ENCODE assay signal across 16 cellular contexts in the genomic region with DNA sequence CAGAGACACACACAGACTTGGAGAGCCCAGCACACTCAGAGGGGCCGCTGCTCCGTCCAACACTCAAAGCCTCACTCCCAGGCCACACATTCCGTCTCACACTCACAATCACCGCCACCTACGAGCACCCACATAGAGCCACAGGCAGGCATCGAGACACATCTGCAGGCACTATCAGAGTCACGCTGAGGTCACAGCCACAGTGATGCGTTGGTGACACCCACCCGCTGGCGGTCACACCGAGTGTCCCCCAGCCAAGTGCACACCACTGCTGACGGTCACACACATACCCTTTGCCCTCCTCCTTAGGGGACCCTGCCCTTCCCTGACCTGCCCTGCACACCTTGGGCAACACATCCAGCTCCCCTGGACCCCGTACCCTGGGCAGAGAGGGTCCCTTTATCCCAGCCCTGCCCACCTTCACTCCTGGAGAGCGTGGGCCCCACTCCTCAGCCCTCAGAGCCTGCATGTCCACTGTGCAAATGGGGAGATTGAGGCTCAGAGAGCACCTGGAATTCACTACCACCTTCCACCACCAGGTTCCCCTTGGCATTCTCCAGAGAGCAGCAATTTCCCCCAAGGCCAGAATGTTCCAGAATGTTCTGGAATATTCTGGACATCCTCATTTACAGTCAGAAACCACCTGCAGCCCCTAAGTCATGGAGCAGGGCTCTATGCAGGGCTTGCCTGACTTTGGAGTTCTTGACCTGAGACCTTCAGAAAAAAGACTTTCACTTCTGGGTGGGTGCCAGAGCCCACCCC. TPM values are rescaled to one million over a fixed set of nuclear protein-coding genes. Genes with fewer than 3 reads are reported as not detected.
DNase-seq lines count a peak whose midpoint lies in the region; ATAC-seq and TF ChIP-seq lines count a peak whose summit lies in the region.
"Had no signal": no experiment of that assay in that cellular context is flagged by ENCODE, and none has a peak within 500 bp of the region (broad histone marks: within the 10 kb centered on the region; RNA-seq: fewer than 3 reads in every experiment).

No MANE protein-coding gene starts in this region.

- H3K9me3 Mint-ChIP-seq in GM23338 = peaks cover 3% of the 10 kb centered on the region; the same call in 1 of the 3 replicates
- no peaks in the 10 kb centered on the region for H3K9me3 Mint-ChIP-seq in naive thymus-derived CD4-positive, alpha-beta T cell
- H3K9me3 Mint-ChIP-seq in activated naive CD4-positive, alpha-beta T cell treated with anti-CD3 and anti-CD28 coated beads, Interleukin-2, amount 50 U/mL, for 72 hours = no peaks in the 10 kb centered on the region
- H3K9me3 Mint-ChIP-seq in stimulated activated naive CD8-positive, alpha-beta T cell treated with anti-CD3 and anti-CD28 coated beads, Interleukin-15, amount 100 ng/mL, for 72 hours = no peaks in the 10 kb centered on the region
- H3K9me3 Mint-ChIP-seq: activated CD4-positive, alpha-beta memory T cell treated with anti-CD3 and anti-CD28 coated beads, Interleukin-2, amount 10 ng/mL, durations not matched to agents 7 days and 5 days; CD4-positive, alpha-beta memory T cell had no signal

- H3K4me1 ChIP-seq in GM23338 (ENCODE audit: insufficient read depth) (no peaks in the 10 kb centered on the region), tibial nerve (no peaks in the 10 kb centered on the region)
- H3K4me1 ChIP-seq in naive thymus-derived CD4-positive, alpha-beta T cell (ENCODE audit: control insufficient read depth in 2 of 2, insufficient read depth in 2 of 2, low read length in 2 of 2) = no peaks in the 10 kb centered on the region

- peak; percentile 28 for DNase-seq in GM23338 (ENCODE audit: low spot score)
- DNase-seq in astrocyte of the cerebellum (ENCODE audit: low read depth) = no peak
- DNase-seq in naive thymus-derived CD4-positive, alpha-beta T cell = no peak
- DNase-seq in activated naive CD4-positive, alpha-beta T cell treated with anti-CD3 and anti-CD28 coated beads, Interleukin-2, amount 50 U/mL, for 72 hours (ENCODE audit: low spot score in 2 of 2) = no peak
- no peak for DNase-seq in tibial nerve (ENCODE audit: low spot score in 2 of 2)
- DNase-seq in stimulated activated naive CD8-positive, alpha-beta T cell treated with anti-CD3 and anti-CD28 coated beads, Interleukin-15, amount 100 ng/mL, for 72 hours = no peak
- DNase-seq: activated CD4-positive, alpha-beta memory T cell treated with anti-CD3 and anti-CD28 coated beads, Interleukin-2, amount 10 ng/mL, durations not matched to agents 7 days and 5 days; activated naive CD4-positive, alpha-beta T cell treated with anti-CD3 and anti-CD28 coated beads, Interleukin-2, amount 50 U/mL, for 16 hours; CD4-positive, alpha-beta memory T cell; cortex of kidney; foreskin fibroblast; left cardiac atrium; NCI-H1092; NCI-H446; T-helper 2 cell had no signal

- no peaks in the 10 kb centered on the region for H3K9me2 ChIP-seq in GM23338 (ENCODE audit: insufficient read depth)

- POLR2A ChIA-PET in naive thymus-derived CD4-positive, alpha-beta T cell (lab: Charles Lee) = no interaction called here

- H3K27ac ChIP-seq in GM23338 (ENCODE audit: low read depth) (no peak overlapping the region), tibial nerve (no peak overlapping the region)
- H3K27ac ChIP-seq in naive thymus-derived CD4-positive, alpha-beta T cell (ENCODE audit: low read depth, low read length) = no peak overlapping the region
- H3K27ac ChIP-seq: neutrophil had no signal

- no peak overlapping the region for H3K4me2 ChIP-seq in GM23338

- H3K36me3 Mint-ChIP-seq in GM23338 (ENCODE audit: low read depth) = no peaks in the 10 kb centered on the region; the same call in 2 of the 3 replicates
- no peaks in the 10 kb centered on the region for H3K36me3 Mint-ChIP-seq in naive thymus-derived CD4-positive, alpha-beta T cell
- no peaks in the 10 kb centered on the region for H3K36me3 Mint-ChIP-seq in activated naive CD4-positive, alpha-beta T cell treated with anti-CD3 and anti-CD28 coated beads, Interleukin-2, amount 50 U/mL, for 72 hours
- H3K36me3 Mint-ChIP-seq: CD4-positive, alpha-beta memory T cell had no signal

- H2AFZ ChIP-seq in GM23338 = no peak overlapping the region

- peaks cover 13% of the 10 kb centered on the region for H3K27me3 Mint-ChIP-seq in GM23338 (ENCODE audit: insufficient read depth, low read depth, poor library complexity)
- peaks cover 0 to 6% (median 0%) of the 10 kb centered on the region in 5 donors for H3K27me3 Mint-ChIP-seq in naive thymus-derived CD4-positive, alpha-beta T cell
- peaks cover 9% of the 10 kb centered on the region for H3K27me3 Mint-ChIP-seq in stimulated activated naive CD8-positive, alpha-beta T cell treated with anti-CD3 and anti-CD28 coated beads, Interleukin-15, amount 100 ng/mL, for 72 hours
- H3K27me3 Mint-ChIP-seq: activated CD4-positive, alpha-beta memory T cell treated with anti-CD3 and anti-CD28 coated beads, Interleukin-2, amount 10 ng/mL, durations not matched to agents 7 days and 5 days had no signal

- no peak overlapping the region for H3K4me3 ChIP-seq in GM23338
- no peak overlapping the region for H3K4me3 ChIP-seq in astrocyte of the cerebellum (ENCODE audit: low read depth, low read length)
- H3K4me3 ChIP-seq in naive thymus-derived CD4-positive, alpha-beta T cell (ENCODE audit: low read length) = no peak overlapping the region
- no peak overlapping the region for H3K4me3 ChIP-seq in tibial nerve

- H4K20me1 ChIP-seq in GM23338 (replicated peaks; ENCODE audit: insufficient read depth) = no peaks in the 10 kb centered on the region

- WGBS in tibial nerve, 2 donors = 80 to 83% methylated on average over 10 to 14 of the region's 14 CpGs

- no peak overlapping the region for H3K4me3 Mint-ChIP-seq in GM23338
- no peak overlapping the region for H3K4me3 Mint-ChIP-seq in naive thymus-derived CD4-positive, alpha-beta T cell
- no peak overlapping the region for H3K4me3 Mint-ChIP-seq in stimulated activated naive CD8-positive, alpha-beta T cell treated with anti-CD3 and anti-CD28 coated beads, Interleukin-15, amount 100 ng/mL, for 72 hours
- H3K4me3 Mint-ChIP-seq: activated CD4-positive, alpha-beta memory T cell treated with anti-CD3 and anti-CD28 coated beads, Interleukin-2, amount 10 ng/mL, durations not matched to agents 7 days and 5 days; CD4-positive, alpha-beta memory T cell had no signal

- peak; percentile 38; the same call in 2 of the 3 replicates for ATAC-seq in GM23338
- peak; percentile 32 for ATAC-seq in naive thymus-derived CD4-positive, alpha-beta T cell
- ATAC-seq in activated naive CD4-positive, alpha-beta T cell treated with anti-CD3 and anti-CD28 coated beads, Interleukin-2, amount 50 U/mL, for 72 hours = no peak
- no peak for ATAC-seq in stimulated activated naive CD8-positive, alpha-beta T cell treated with anti-CD3 and anti-CD28 coated beads, Interleukin-15, amount 100 ng/mL, for 72 hours
- ATAC-seq: left cardiac atrium had no signal

- no peaks in the 10 kb centered on the region for H3K36me3 ChIP-seq in GM23338 (ENCODE audit: insufficient read depth)
- no peaks in the 10 kb centered on the region for H3K36me3 ChIP-seq in naive thymus-derived CD4-positive, alpha-beta T cell (ENCODE audit: control insufficient read depth in 2 of 3, insufficient read depth in 3 of 3, low read length in 3 of 3)
- H3K36me3 ChIP-seq in tibial nerve = no peaks in the 10 kb centered on the region
- H3K36me3 ChIP-seq: neutrophil had no signal

- peak overlapping the region; percentile 78; the same call in 1 of the 2 replicates for H3K27ac Mint-ChIP-seq in GM23338
- peak overlapping the region in 2 of 9 donors; percentile 4 to 16 for H3K27ac Mint-ChIP-seq in naive thymus-derived CD4-positive, alpha-beta T cell
- H3K27ac Mint-ChIP-seq in activated naive CD4-positive, alpha-beta T cell treated with anti-CD3 and anti-CD28 coated beads, Interleukin-2, amount 50 U/mL, for 72 hours = peak overlapping the region in 1 of 2 donors; percentile 75
- peak overlapping the region in 1 of 2 donors; percentile 46 for H3K27ac Mint-ChIP-seq in stimulated activated naive CD8-positive, alpha-beta T cell treated with anti-CD3 and anti-CD28 coated beads, Interleukin-15, amount 100 ng/mL, for 72 hours
- H3K27ac Mint-ChIP-seq: activated CD4-positive, alpha-beta memory T cell treated with anti-CD3 and anti-CD28 coated beads, Interleukin-2, amount 10 ng/mL, durations not matched to agents 7 days and 5 days had no signal

- intact Hi-C loops in naive thymus-derived CD4-positive, alpha-beta T cell (cut with micrococcal nuclease) = no loop called here

- TF ChIP-seq CTCF in GM23338 (conservative IDR thresholded peaks at IDR 0.05; ENCODE audit: low read depth in 2 of 2) (0 out of 4 replicates have a peak, but pooled peaks of 1 of the 2 experiments have one; percentile 29), astrocyte of the cerebellum (IDR thresholded peaks at IDR 0.05; ENCODE audit: low read depth, low read length, missing control alignments) (peak; percentile 35), tibial nerve (IDR thresholded peaks at IDR 0.05) (peak in 2 of 5 experiments; percentile 16 to 24)

- no peak for TF ChIP-seq EP300 in tibial nerve (IDR thresholded peaks at IDR 0.05)

- H3K27me3 ChIP-seq in GM23338 (ENCODE audit: insufficient read depth) = no peaks in the 10 kb centered on the region
- H3K27me3 ChIP-seq in naive thymus-derived CD4-positive, alpha-beta T cell (ENCODE audit: control insufficient read depth in 2 of 2, insufficient read depth in 2 of 2, low read length in 2 of 2) = no peaks in the 10 kb centered on the region
- H3K27me3 ChIP-seq in tibial nerve = peaks cover 0 to 7% of the 10 kb centered on the region in 2 donors
- H3K27me3 ChIP-seq: neutrophil had no signal

- no peak for TF ChIP-seq POLR2A in tibial nerve (IDR thresholded peaks at IDR 0.05)

- CTCF ChIA-PET in naive thymus-derived CD4-positive, alpha-beta T cell (lab: Charles Lee) = no interaction called here

- H3K79me2 ChIP-seq in GM23338 (replicated peaks; ENCODE audit: insufficient read depth) = no peaks in the 10 kb centered on the region

- H3K4me1 Mint-ChIP-seq in GM23338 = no peaks in the 10 kb centered on the region
- H3K4me1 Mint-ChIP-seq in naive thymus-derived CD4-positive, alpha-beta T cell = peaks cover 0 to 7% (median 0%) of the 10 kb centered on the region in 7 donors
- no peaks in the 10 kb centered on the region for H3K4me1 Mint-ChIP-seq in stimulated activated naive CD8-positive, alpha-beta T cell treated with anti-CD3 and anti-CD28 coated beads, Interleukin-15, amount 100 ng/mL, for 72 hours
- H3K4me1 Mint-ChIP-seq: activated CD4-positive, alpha-beta memory T cell treated with anti-CD3 and anti-CD28 coated beads, Interleukin-2, amount 10 ng/mL, durations not matched to agents 7 days and 5 days; CD4-positive, alpha-beta memory T cell had no signal

- in situ Hi-C loops in astrocyte of the cerebellum (cut with HindIII; ENCODE audit: low sequenced_read_pairs) = no loop called here

- no peaks in the 10 kb centered on the region for H3F3A ChIP-seq in GM23338 (replicated peaks; ENCODE audit: low read depth)

- H3K9me3 ChIP-seq in naive thymus-derived CD4-positive, alpha-beta T cell (ENCODE audit: control insufficient read depth in 2 of 3, low read length in 3 of 3) = no peaks in the 10 kb centered on the region
- no peaks in the 10 kb centered on the region for H3K9me3 ChIP-seq in tibial nerve
- H3K9me3 ChIP-seq: neutrophil had no signal

RNA-seq across cellular contexts. Expression of a gene that starts 5.4 kb away (rescaled TPM):
- total RNA-seq in GM23338 (2014; rRNA removed; shearing (Covaris generic)) = not detected in 2 replicates
- 0.10 TPM in 1 of 2 replicates, not detected in the other for polyA plus RNA-seq in GM23338 (2016; fragmentation: Nextera tagmentation; extraction: Ambion mirVana)
- 1 to 10 TPM in 2 of 5 experiments, under 1 TPM in 1, not detected in 2; 0.24 to 6.2 (median 2.5) TPM for total RNA-seq in naive thymus-derived CD4-positive, alpha-beta T cell
- polyA plus RNA-seq in naive thymus-derived CD4-positive, alpha-beta T cell = not detected
- total RNA-seq in activated naive CD4-positive, alpha-beta T cell treated with anti-CD3 and anti-CD28 coated beads, Interleukin-2, amount 50 U/mL, for 72 hours = under 1 TPM; 0.23 to 0.36 TPM
- total RNA-seq in tibial nerve = not detected
- total RNA-seq: left cardiac atrium had no signal
- polyA plus RNA-seq: CD4-positive, alpha-beta memory T cell had no signal

RNA-seq across cellular contexts. Expression of a gene that starts 13.7 kb away (rescaled TPM):
- total RNA-seq in GM23338 (2014; rRNA removed; shearing (Covaris generic)) = not detected in 2 replicates
- polyA plus RNA-seq in GM23338 (2016; fragmentation: Nextera tagmentation; extraction: Ambion mirVana) = 0.45 TPM in 1 of 2 replicates, not detected in the other
- under 1 TPM in 2 of 5 experiments, not detected in 3; 0.29 to 0.45 TPM for total RNA-seq in naive thymus-derived CD4-positive, alpha-beta T cell
- not detected for polyA plus RNA-seq in naive thymus-derived CD4-positive, alpha-beta T cell
- under 1 TPM in 1 of 2 donors, not detected in 1; 0.32 TPM for total RNA-seq in activated naive CD4-positive, alpha-beta T cell treated with anti-CD3 and anti-CD28 coated beads, Interleukin-2, amount 50 U/mL, for 72 hours
- total RNA-seq in tibial nerve = under 1 TPM in 1 of 4 donors, not detected in 3; 0.90 TPM
- total RNA-seq: activated CD4-positive, alpha-beta memory T cell treated with anti-CD3 and anti-CD28 coated beads, Interleukin-2, amount 10 ng/mL, durations not matched to agents 7 days and 5 days; left cardiac atrium had no signal
- polyA plus RNA-seq: CD4-positive, alpha-beta memory T cell had no signal

RNA-seq across cellular contexts. Expression of a gene that starts 25.4 kb away (rescaled TPM):
- not detected in 2 replicates for total RNA-seq in GM23338 (2014; rRNA removed; shearing (Covaris generic))
- polyA plus RNA-seq in GM23338 (2016; fragmentation: Nextera tagmentation; extraction: Ambion mirVana) = not detected in 2 replicates
- not detected for total RNA-seq in naive thymus-derived CD4-positive, alpha-beta T cell
- polyA plus RNA-seq in naive thymus-derived CD4-positive, alpha-beta T cell = not detected
- under 1 TPM in 1 of 2 donors, not detected in 1; 0.27 TPM for total RNA-seq in activated naive CD4-positive, alpha-beta T cell treated with anti-CD3 and anti-CD28 coated beads, Interleukin-2, amount 50 U/mL, for 72 hours
- not detected for total RNA-seq in tibial nerve
- total RNA-seq: activated CD4-positive, alpha-beta memory T cell treated with anti-CD3 and anti-CD28 coated beads, Interleukin-2, amount 10 ng/mL, durations not matched to agents 7 days and 5 days; CD4-positive, alpha-beta memory T cell; left cardiac atrium had no signal
- polyA plus RNA-seq: CD4-positive, alpha-beta memory T cell had no signal

RNA-seq across cellular contexts. Expression of a gene that starts 38.7 kb away (rescaled TPM):
- total RNA-seq in GM23338 (2014; rRNA removed; shearing (Covaris generic)) = 171 and 187 TPM in 2 replicates
- polyA plus RNA-seq in GM23338 (2016; fragmentation: Nextera tagmentation; extraction: Ambion mirVana) = 523 and 558 TPM in 2 replicates
- 100 to 1,000 TPM; 108 to 241 (median 135) TPM for total RNA-seq in naive thymus-derived CD4-positive, alpha-beta T cell
- polyA plus RNA-seq in naive thymus-derived CD4-positive, alpha-beta T cell = 100 to 1,000 TPM; 381 to 415 TPM
- total RNA-seq in activated naive CD4-positive, alpha-beta T cell treated with anti-CD3 and anti-CD28 coated beads, Interleukin-2, amount 50 U/mL, for 72 hours = 100 to 1,000 TPM; 206 to 224 TPM
- 100 to 1,000 TPM; 184 to 350 (median 216) TPM for total RNA-seq in tibial nerve

RNA-seq across cellular contexts. Expression of a gene that starts 39.8 kb away (rescaled TPM):
- total RNA-seq in GM23338 (2014; rRNA removed; shearing (Covaris generic)) = 3.2 and 3.7 TPM in 2 replicates
- 0.79 and 0.89 TPM in 2 replicates for polyA plus RNA-seq in GM23338 (2016; fragmentation: Nextera tagmentation; extraction: Ambion mirVana)
- 10 to 100 TPM; 13.1 to 39.4 (median 27.8) TPM for total RNA-seq in naive thymus-derived CD4-positive, alpha-beta T cell
- polyA plus RNA-seq in naive thymus-derived CD4-positive, alpha-beta T cell = 1 to 10 TPM; 6.3 to 7.0 TPM
- total RNA-seq in activated naive CD4-positive, alpha-beta T cell treated with anti-CD3 and anti-CD28 coated beads, Interleukin-2, amount 50 U/mL, for 72 hours = 1 to 10 TPM; 3.8 to 3.9 TPM
- 10 to 100 TPM in 3 of 4 donors, 1 to 10 TPM in 1; 8.3 to 16.7 (median 13.9) TPM for total RNA-seq in tibial nerve

Comparison
In these comparisons a context has a peak if more than half of its experiments do, and no peak if none do; other contexts are left out.
1. ATAC-seq: peak in GM23338 (single experiment) and naive thymus-derived CD4-positive, alpha-beta T cell (single experiment); none in activated naive CD4-positive, alpha-beta T cell treated with anti-CD3 and anti-CD28 coated beads, Interleukin-2, amount 50 U/mL, for 72 hours (0 of 2) and stimulated activated naive CD8-positive, alpha-beta T cell treated with anti-CD3 and anti-CD28 coated beads, Interleukin-15, amount 100 ng/mL, for 72 hours (single experiment).